Comparison of ENCODE assay signal across 7 cellular contexts in the genomic region with DNA sequence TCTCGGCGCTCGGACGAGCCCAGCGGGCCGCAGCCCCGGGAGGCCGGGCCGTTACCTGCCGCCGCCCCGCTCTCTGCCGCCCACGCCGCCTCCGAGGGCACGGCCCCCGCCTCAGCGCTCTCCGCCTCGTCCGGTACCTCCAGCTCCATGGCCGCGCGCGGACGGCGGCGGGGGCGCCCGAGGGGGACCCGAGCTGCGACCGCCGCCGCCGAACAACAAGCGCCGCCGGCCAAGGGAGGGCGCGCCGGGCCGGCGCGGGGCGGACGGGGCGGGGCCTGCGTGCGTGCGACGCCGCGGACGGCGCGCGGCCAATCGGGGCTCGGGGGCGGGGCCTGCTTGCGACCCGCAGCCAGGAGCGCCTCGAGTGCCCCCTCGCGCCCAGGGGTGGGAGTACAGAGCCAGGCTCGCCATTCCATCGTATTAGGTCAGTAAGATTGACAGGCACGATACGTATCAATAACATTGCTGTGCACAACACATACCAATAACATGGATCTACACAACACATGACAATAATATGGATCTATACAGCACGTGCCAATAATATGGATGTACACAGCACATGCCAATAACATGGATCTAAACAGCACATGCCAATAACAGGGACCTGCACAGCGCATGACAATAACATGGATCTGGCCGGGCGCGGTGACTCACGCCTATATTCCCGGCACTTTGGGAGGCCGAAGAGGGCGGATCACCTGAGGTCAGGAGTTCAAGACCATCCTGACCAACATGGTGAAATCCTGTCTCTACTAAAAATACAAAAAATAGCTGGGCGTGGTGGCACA.
A peak's percentile ranks its signal among the peaks of the same experiment; 100 is the strongest.
DNase-seq lines count a peak whose midpoint lies in the region; ATAC-seq and TF ChIP-seq lines count a peak whose summit lies in the region.

A gene with protein sequence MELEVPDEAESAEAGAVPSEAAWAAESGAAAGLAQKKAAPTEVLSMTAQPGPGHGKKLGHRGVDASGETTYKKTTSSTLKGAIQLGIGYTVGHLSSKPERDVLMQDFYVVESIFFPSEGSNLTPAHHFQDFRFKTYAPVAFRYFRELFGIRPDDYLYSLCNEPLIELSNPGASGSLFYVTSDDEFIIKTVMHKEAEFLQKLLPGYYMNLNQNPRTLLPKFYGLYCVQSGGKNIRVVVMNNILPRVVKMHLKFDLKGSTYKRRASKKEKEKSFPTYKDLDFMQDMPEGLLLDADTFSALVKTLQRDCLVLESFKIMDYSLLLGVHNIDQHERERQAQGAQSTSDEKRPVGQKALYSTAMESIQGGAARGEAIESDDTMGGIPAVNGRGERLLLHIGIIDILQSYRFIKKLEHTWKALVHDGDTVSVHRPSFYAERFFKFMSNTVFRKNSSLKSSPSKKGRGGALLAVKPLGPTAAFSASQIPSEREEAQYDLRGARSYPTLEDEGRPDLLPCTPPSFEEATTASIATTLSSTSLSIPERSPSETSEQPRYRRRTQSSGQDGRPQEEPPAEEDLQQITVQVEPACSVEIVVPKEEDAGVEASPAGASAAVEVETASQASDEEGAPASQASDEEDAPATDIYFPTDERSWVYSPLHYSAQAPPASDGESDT (minus strand): TSS at position 227 of the 791 bp plus-strand sequence. CDS start 78 bp downstream, at position 149.

- WGBS in iPS DF 6.9 (ENCODE audit: insufficient coverage, insufficient read length), result no CpG with 5 or more reads among the region's 82 CpGs

- TF ChIP-seq CTCF in GM13977 (IDR thresholded peaks at IDR 0.05; ENCODE audit: extremely low read depth, insufficient read depth, missing control alignments), result peak; percentile 85

- H3K4me1 ChIP-seq in iPS DF 6.9 (ENCODE audit: control insufficient read depth, insufficient read depth, low read length), result 0 out of 2 replicates have a peak, but pooled peaks cover 1% of the 10 kb centered on the region

- H3K9me3 ChIP-seq in iPS DF 6.9 (ENCODE audit: control insufficient read depth, insufficient read depth, low read length), result no peaks in the 10 kb centered on the region

- in situ Hi-C loops in GM13977 (cut with MboI; ENCODE audit: low pct_unique_long_range_greater_than_20kb, low sequenced_read_pairs, unreplicated experiment), result loop anchor here (5.0 kb wide), 1 partner anchor 38 kb away; no protein-coding TSS in a partner anchor

- DNase-seq in GM13977 (ENCODE audit: low spot score) (peak; percentile 99), NCI-H1436 treated with DMSO at 0.1 percent for 48 hours (lab: John Stamatoyannopoulos, UW) (peak; percentile 21), T-helper 22 cell (ENCODE audit: low read depth) (peak; percentile 82), astrocyte of the hippocampus (ENCODE audit: low read depth, low spot score) (peak; percentile 98), iPS DF 6.9 (ENCODE audit: low read depth, low spot score) (peak; percentile 67), skeletal muscle cell (ENCODE audit: low read depth) (peak; percentile 29)

- no peak within 1 kb of the TSS for H3K27ac ChIP-seq in iPS DF 6.9 (ENCODE audit: low read length)

- H3K36me3 ChIP-seq in iPS DF 6.9 (ENCODE audit: control insufficient read depth, insufficient read depth, low read length), result peaks cover 2% of the 10 kb centered on the region; the same call in 1 of the 2 replicates

- peak; percentile 87 for ATAC-seq in HG02798 (IDR thresholded peaks at IDR 0.05; ENCODE audit: poor library complexity, unreplicated experiment)

- H3K4me3 ChIP-seq in iPS DF 6.9 (ENCODE audit: low read length), result peak within 1 kb of the TSS; percentile 86
- H3K4me3 ChIP-seq in skeletal muscle cell (ENCODE audit: low read depth, low read length), result peak within 1 kb of the TSS; percentile 86

- no peaks in the 10 kb centered on the region for H3K27me3 ChIP-seq in iPS DF 6.9 (ENCODE audit: control insufficient read depth, insufficient read depth, low read length)

Comparison
In these comparisons a context has a peak if more than half of its experiments do, and no peak if none do; other contexts are left out.
1. DNase-seq: peak in every context shown above with its lines; median percentile 99 in GM13977; 98 in astrocyte of the hippocampus; 82 in T-helper 22 cell; 67 in iPS DF 6.9; 29 in skeletal muscle cell; 21 in NCI-H1436 treated with DMSO at 0.1 percent for 48 hours.